In the genomic region with DNA sequence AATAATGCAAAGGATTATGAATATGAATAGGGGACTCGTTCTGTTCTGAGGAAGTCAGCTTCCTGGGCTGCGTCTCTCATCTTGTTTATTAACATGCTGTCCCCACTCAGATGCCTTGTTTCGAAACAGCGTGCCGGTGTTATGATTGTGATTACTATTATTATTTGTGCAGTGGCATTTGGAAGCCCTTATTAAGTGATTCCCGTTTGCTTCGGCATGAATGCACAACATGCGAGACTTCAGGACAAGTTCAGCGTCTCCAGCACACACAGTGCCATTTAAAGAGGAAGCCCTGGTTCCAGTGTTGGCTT, we compare ENCODE assay signal across 16 cellular contexts.
"Had no signal": no experiment of that assay in that cellular context is flagged by ENCODE, and none has a peak within 500 bp of the region (broad histone marks: within the 10 kb centered on the region; RNA-seq: fewer than 3 reads in every experiment).

No MANE protein-coding gene starts in this region.

- H3K4me3 ChIP-seq: esophagus muscularis mucosa, SJSA1, transverse colon had no signal

- DNase-seq: activated CD4-positive, alpha-beta T cell treated with anti-CD3 and anti-CD28 coated beads for 48 hours; activated CD8-positive, alpha-beta memory T cell treated with anti-CD3 and anti-CD28 coated beads, Interleukin-2, amount 50 U/mL, for 4 hours; activated CD8-positive, alpha-beta T cell treated with anti-CD3 and anti-CD28 coated beads for 36 hours; activated gamma-delta T cell; activated T-cell treated with anti-CD3 and anti-CD28 coated beads, Interleukin-2, amount 50 U/mL, for 48 hours; amniotic stem cell; left ventricle myocardium superior; stimulated activated CD4-positive, alpha-beta T cell treated with anti-CD3 and anti-CD28 coated beads, Interleukin-2, amount 100 ng/mL, for 48 hours; stimulated activated naive B cell treated with anti-CD40 and anti-IgM and Interleukin-4, amounts not matched to agents 10 μg/mL and 1 μg/mL and 100 μg/mL, for 72 hours; SW 1271; transverse colon had no signal

- H3K4me1 ChIP-seq: esophagus muscularis mucosa, SJSA1, transverse colon had no signal

- H3K36me3 ChIP-seq: esophagus muscularis mucosa, SJSA1, transverse colon had no signal

- H3K27ac ChIP-seq: SJSA1, transverse colon had no signal

- H3K9me3 ChIP-seq: esophagus muscularis mucosa, SJSA1, transverse colon had no signal

- ATAC-seq: activated CD8-positive, alpha-beta T cell treated with anti-CD3 and anti-CD28 coated beads for 36 hours; activated naive CD4-positive, alpha-beta T cell treated with anti-CD3 and anti-CD28 coated beads, Interleukin-2, amount 50 U/mL, for 72 hours; left ventricle myocardium superior; natural killer cell treated with Interleukin-12 subunit alpha and Interleukin-12 subunit beta and Interleukin-15 and Interleukin-18, amount 100 ng/mL, for 72 hours; stimulated activated naive B cell treated with anti-CD40 and anti-IgM and Interleukin-4, amounts not matched to agents 10 μg/mL and 1 μg/mL and 100 μg/mL, for 72 hours; WTC11 had no signal
